Comparison of ENCODE assay signal across 22 cellular contexts in genomic region chr7:1444925-1445322, GRCh38. TPM values are rescaled to one million over a fixed set of nuclear protein-coding genes. Genes with fewer than 3 reads are reported as not detected.
A peak's percentile ranks its signal among the peaks of the same experiment; 100 is the strongest.
DNase-seq lines count a peak whose midpoint lies in the region; ATAC-seq, FAIRE-seq and TF ChIP-seq lines count a peak whose summit lies in the region.
"Had no signal": no experiment of that assay in that cellular context is flagged by ENCODE, and none has a peak within 500 bp of the region (broad histone marks: within the 10 kb centered on the region; RNA-seq: fewer than 3 reads in every experiment).

No MANE protein-coding gene starts in this region.

- H3K4me2 ChIP-seq in HepG2 (ENCODE audit: low read depth, low read length) (no peak overlapping the region), K562 (ENCODE audit: insufficient read depth, low read length) (no peak overlapping the region), neuronal stem cell (ENCODE audit: insufficient read depth, low read length, poor library complexity, severe bottlenecking) (no peak overlapping the region)
- H3K4me2 ChIP-seq: A549; BLaER1 treated with 17β-estradiol and CSF1 and Interleukin-3, amounts not matched to agents 10 nM and 100 nM had no signal

- FAIRE-seq in HepG2 (lab: Jason Lieb, UNC) (no peak), K562 (lab: Jason Lieb, UNC) (no peak), urothelium cell line (lab: Jason Lieb, UNC) (peak; percentile 23)
- FAIRE-seq: A549, D721Med, G401.6, GM12891 had no signal

- no peaks in the 10 kb centered on the region for H4K20me1 ChIP-seq in HepG2 (ENCODE audit: insufficient read depth, low read length)
- no peaks in the 10 kb centered on the region; the same call in 1 of the 2 replicates for H4K20me1 ChIP-seq in K562 (replicated peaks; ENCODE audit: control insufficient read depth, insufficient read depth, low read length)

- no peaks in the 10 kb centered on the region for H3K79me1 ChIP-seq in neuronal stem cell (ENCODE audit: low read depth, low read length)

- H3K27ac ChIP-seq in HepG2 (ENCODE audit: extremely low read length, insufficient read depth, low read length), result no peak overlapping the region
- H3K27ac ChIP-seq in right lobe of liver, result no peak overlapping the region
- no peak overlapping the region for H3K27ac ChIP-seq in K562 (ENCODE audit: extremely low read depth, low read depth, low read length)
- no peak overlapping the region for H3K27ac ChIP-seq in neuronal stem cell (replicated peaks; ENCODE audit: low read length)
- H3K27ac ChIP-seq: 22Rv1; BLaER1 treated with 17β-estradiol and CSF1 and Interleukin-3, amounts not matched to agents 10 nM and 100 nM; C4-2B had no signal

- TF ChIP-seq RAD21 in HepG2 (CRISPR knock-in tag; IDR thresholded peaks at IDR 0.05), result no peak
- no peak for TF ChIP-seq RAD21 in K562 (CRISPR knock-in tag; conservative IDR thresholded peaks at IDR 0.05 in 1 of 2, IDR thresholded peaks at IDR 0.05 in 1 of 2)

- H3K4ac ChIP-seq in neuronal stem cell (ENCODE audit: low read length), result no peak overlapping the region

- H3K9me1 ChIP-seq in K562 (ENCODE audit: control insufficient read depth, insufficient read depth, low read length), result no peaks in the 10 kb centered on the region

- H3K27me3 ChIP-seq in HepG2 (ENCODE audit: control insufficient read depth in 1 of 2, insufficient read depth in 2 of 2, low read length in 2 of 2), result no peaks in the 10 kb centered on the region; a peak in 1 of 5 replicates
- H3K27me3 ChIP-seq in right lobe of liver, result no peaks in the 10 kb centered on the region
- H3K27me3 ChIP-seq in K562 (ENCODE audit: control insufficient read depth in 2 of 2, insufficient read depth in 2 of 2, low read length in 2 of 2), result no peaks in the 10 kb centered on the region
- H3K27me3 ChIP-seq in neuronal stem cell (ENCODE audit: control insufficient read depth in 3 of 3, insufficient read depth in 3 of 3, low read depth in 1 of 3, low read length in 3 of 3), result no peaks in the 10 kb centered on the region

- intact Hi-C loops in HepG2 (cut with micrococcal nuclease; ENCODE audit: unreplicated experiment), result no loop called here
- intact Hi-C loops in right lobe of liver (cut with DNase I), result no loop called here
- intact Hi-C loops in K562 (cut with micrococcal nuclease), result no loop called here

- no peak overlapping the region for H3K14ac ChIP-seq in neuronal stem cell (ENCODE audit: low read length)

- DNase-seq in HepG2 (ENCODE audit: low spot score) (no peak), right lobe of liver (no peak), K562 (ENCODE audit: extremely low read depth in 1 of 4, low spot score in 3 of 4) (no peak), neuronal stem cell (ENCODE audit: low spot score) (no peak), urothelium cell line (ENCODE audit: low spot score) (no peak), cerebellar nuclear complex (lab: John Stamatoyannopoulos, UW) (no peak), amniotic stem cell (lab: John Stamatoyannopoulos, UW) (no peak), cerebellum (ENCODE audit: low spot score) (no peak)
- DNase-seq: AML-193; Caco-2; Calu3; CD4-positive, alpha-beta T cell; CD8-positive, alpha-beta T cell; DMS79 treated with DMSO at 0.1 percent for 48 hours; GF-D8 had no signal

- CTCF ChIA-PET in HepG2 (lab: Yijun Ruan, JAX; ENCODE audit: low intra/inter-chr PET ratio, low total read pairs) (no interaction called here), K562 (lab: Yijun Ruan, JAX; ENCODE audit: low intra/inter-chr PET ratio) (no interaction called here)

- no peak for TF ChIP-seq CTCF in HepG2 (CRISPR knock-in tag; IDR thresholded peaks at IDR 0.05)
- TF ChIP-seq CTCF in right lobe of liver (IDR thresholded peaks at IDR 0.05), result no peak
- TF ChIP-seq CTCF in K562 (IDR thresholded peaks at IDR 0.05 in 2 of 3, conservative IDR thresholded peaks at IDR 0.05 in 1 of 3; ENCODE audit: insufficient read depth in 2 of 3, low read depth in 1 of 3, low read length in 3 of 3), result no peak

- H2BK5ac ChIP-seq in neuronal stem cell (ENCODE audit: low read length), result peak overlapping the region; percentile 75

- POLR2A ChIA-PET in HepG2 (lab: Yijun Ruan, JAX) (no interaction called here), K562 (lab: Yijun Ruan, JAX) (interaction anchor here (0.6 kb wide), 1 partner anchor 23 kb away, joined by 3 read pairs; no protein-coding TSS in a partner anchor)

- no peaks in the 10 kb centered on the region for H3K79me2 ChIP-seq in HepG2 (ENCODE audit: insufficient read depth, low read length)
- no peaks in the 10 kb centered on the region; the same call in 1 of the 3 replicates for H3K79me2 ChIP-seq in K562 (ENCODE audit: control insufficient read depth, insufficient read depth, low read length)

- no peak overlapping the region for H2AFZ ChIP-seq in HepG2 (ENCODE audit: low read length)
- H2AFZ ChIP-seq in K562 (ENCODE audit: low read depth, low read length), result no peak overlapping the region
- no peak overlapping the region for H2AFZ ChIP-seq in neuronal stem cell (ENCODE audit: low read length)

- 78% methylated on average over 12 of the region's 24 CpGs for WGBS in HepG2 (ENCODE audit: low lambda C conversion rate)
- WGBS in right lobe of liver (ENCODE audit: insufficient coverage, low coverage, low lambda C conversion rate, missing lambda C conversion rate), result 80% methylated on average over 1 of the region's 24 CpGs
- 94% methylated on average over 22 of the region's 24 CpGs for WGBS in K562 (ENCODE audit: insufficient coverage, low coverage, missing lambda C conversion rate)
- WGBS in neuronal stem cell (ENCODE audit: extremely low coverage in 2 of 2, insufficient read length in 2 of 2, insufficient replicate concordance in 1 of 2), 2 donors, result no CpG with 5 or more reads among the region's 24 CpGs

- no peak overlapping the region for H4K8ac ChIP-seq in neuronal stem cell (ENCODE audit: low read depth, low read length)

- peak overlapping the region; percentile 91 for H2AK5ac ChIP-seq in neuronal stem cell (ENCODE audit: low read depth, low read length)

- H2BK120ac ChIP-seq in neuronal stem cell (ENCODE audit: low read depth, low read length), result no peak overlapping the region

- H3K36me3 ChIP-seq in HepG2 (replicated peaks in 1 of 2; ENCODE audit: control insufficient read depth in 1 of 2, insufficient read depth in 2 of 2, low read length in 2 of 2), result no peaks in the 10 kb centered on the region; a peak in 2 of 5 replicates
- peaks cover 0 to 5% (median 0%) of the 10 kb centered on the region in 4 donors for H3K36me3 ChIP-seq in right lobe of liver
- H3K36me3 ChIP-seq in K562 (ENCODE audit: control insufficient read depth, insufficient read depth, low read length), result peaks cover 75% of the 10 kb centered on the region; the same call in 2 of the 3 replicates
- no peaks in the 10 kb centered on the region for H3K36me3 ChIP-seq in neuronal stem cell (replicated peaks in 1 of 2; ENCODE audit: control insufficient read depth in 2 of 2, insufficient read depth in 2 of 2, low read length in 2 of 2)
- H3K36me3 ChIP-seq: BLaER1 treated with 17β-estradiol and CSF1 and Interleukin-3, amounts not matched to agents 10 nM and 100 nM had no signal

- H2BK15ac ChIP-seq in neuronal stem cell (ENCODE audit: low read length), result peak overlapping the region; percentile 69

- H4K91ac ChIP-seq in neuronal stem cell (ENCODE audit: low read depth, low read length, poor library complexity), result no peak overlapping the region

- no peaks in the 10 kb centered on the region for H3K9me3 ChIP-seq in HepG2 (ENCODE audit: low read length)
- no peaks in the 10 kb centered on the region for H3K9me3 ChIP-seq in right lobe of liver
- H3K9me3 ChIP-seq in K562 (replicated peaks; ENCODE audit: control insufficient read depth, insufficient read depth, low read depth, low read length), result no peaks in the 10 kb centered on the region
- no peaks in the 10 kb centered on the region for H3K9me3 ChIP-seq in neuronal stem cell (replicated peaks in 1 of 2; ENCODE audit: control insufficient read depth in 2 of 2, insufficient read depth in 1 of 2, low read depth in 1 of 2, low read length in 2 of 2)
- H3K9me3 ChIP-seq: A549; BLaER1 treated with 17β-estradiol and CSF1 and Interleukin-3, amounts not matched to agents 10 nM and 100 nM; Caco-2 had no signal

- ATAC-seq in HepG2, result no peak
- ATAC-seq in right lobe of liver, result no peak
- no peak for ATAC-seq in K562
- ATAC-seq: A549; CD8-positive, alpha-beta T cell had no signal

- no peak for TF ChIP-seq EP300 in HepG2 (IDR thresholded peaks at IDR 0.05; ENCODE audit: low read depth in 2 of 2, low read length in 2 of 2)
- no peak for TF ChIP-seq EP300 in HepG2 (CRISPR knock-in tag; IDR thresholded peaks at IDR 0.05; ENCODE audit: borderline replicate concordance)
- no peak for TF ChIP-seq EP300 in K562 (IDR thresholded peaks at IDR 0.05; ENCODE audit: low read length)

- no peak overlapping the region for H3K23ac ChIP-seq in neuronal stem cell (ENCODE audit: low read depth, low read length, poor library complexity)

- H3K9ac ChIP-seq in HepG2 (ENCODE audit: insufficient read depth, low read depth, low read length) (no peak overlapping the region), K562 (ENCODE audit: insufficient read depth in 1 of 2, low read depth in 2 of 2, low read length in 2 of 2) (no peak overlapping the region), neuronal stem cell (ENCODE audit: low read depth, low read length, poor library complexity) (no peak overlapping the region)
- H3K9ac ChIP-seq: BLaER1 treated with 17β-estradiol and CSF1 and Interleukin-3, amounts not matched to agents 10 nM and 100 nM had no signal

- H3K4me1 ChIP-seq in HepG2 (ENCODE audit: insufficient read depth, low read length) (no peaks in the 10 kb centered on the region), right lobe of liver (no peaks in the 10 kb centered on the region), K562 (replicated peaks in 1 of 2; ENCODE audit: control insufficient read depth in 2 of 2, insufficient read depth in 2 of 2, low read length in 2 of 2) (peaks cover 0 to 76% of the 10 kb centered on the region in 2 experiments; a peak in 2 of 5 replicates), neuronal stem cell (ENCODE audit: control insufficient read depth in 2 of 2, insufficient read depth in 1 of 2, low read depth in 1 of 2, low read length in 2 of 2) (no peaks in the 10 kb centered on the region)
- H3K4me1 ChIP-seq: Caco-2 had no signal

- H3K18ac ChIP-seq in neuronal stem cell (ENCODE audit: low read length), result peak overlapping the region; percentile 48

- H3K4me3 ChIP-seq in HepG2 (replicated peaks in 1 of 3; ENCODE audit: insufficient read depth in 1 of 3, low read depth in 2 of 3, low read length in 3 of 3), result no peak overlapping the region
- H3K4me3 ChIP-seq in right lobe of liver, result no peak overlapping the region
- no peak overlapping the region for H3K4me3 ChIP-seq in K562
- no peak overlapping the region for H3K4me3 ChIP-seq in neuronal stem cell (ENCODE audit: low read length in 2 of 2)
- H3K4me3 ChIP-seq: A549; BLaER1 treated with 17β-estradiol and CSF1 and Interleukin-3, amounts not matched to agents 10 nM and 100 nM had no signal

- in situ Hi-C loops in HepG2 (cut with HindIII; ENCODE audit: extremely low pct_ligation_motif_present, low pct_unique_long_range_greater_than_20kb), result no loop called here
- in situ Hi-C loops in K562 (cut with MboI), result no loop called here

- no peak overlapping the region for H2BK12ac ChIP-seq in neuronal stem cell (ENCODE audit: low read length)

- TF ChIP-seq POLR2A in HepG2 (IDR thresholded peaks at IDR 0.05; ENCODE audit: insufficient read depth in 1 of 2, low read depth in 2 of 2, low read length in 2 of 2) (no peak), right lobe of liver (IDR thresholded peaks at IDR 0.05) (no peak), K562 (conservative IDR thresholded peaks at IDR 0.05) (no peak)

- no TSS peak for BruUV-seq in HepG2 (replicated peaks; lab: Mats Ljungman, UMichigan)
- BruUV-seq in K562 (replicated peaks; lab: Mats Ljungman, UMichigan), result no TSS peak

RNA-seq across cellular contexts. Expression of gene MICALL2, which starts 14.3 kb away (rescaled TPM):
- total RNA-seq in HepG2 (2016; rRNA removed; fragmentation: Illumina TruSeq; extraction: Trizol) (1.8 and 5.8 TPM in 2 replicates), right lobe of liver (10 to 100 TPM in 5 of 6 experiments, 1 to 10 TPM in 1; 8.2 to 23.8 (median 13.6) TPM), K562 (2014; rRNA removed) (59.0 and 71.5 TPM in 2 replicates), K562 (2014; rRNA removed; fragmentation: Illumina TruSeq; extraction: Trizol) (6.9 and 9.5 TPM in 2 replicates), K562 (2015; rRNA removed; fragmentation: Illumina TruSeq; extraction: Trizol) (26.9 and 32.7 TPM in 2 replicates), K562 (2021) (102 and 103 TPM in 2 replicates), cerebellum (13.5 TPM)
- 5.5 and 6.3 TPM in 2 replicates for total RNA-seq in HepG2 (2016; cell fraction: cytosol; rRNA removed; fragmentation: Illumina TruSeq; extraction: Trizol; ENCODE audit: low read depth)
- 2.1 and 6.3 TPM in 2 replicates for total RNA-seq in HepG2 (2016; cell fraction: insoluble cytoplasmic fraction; rRNA removed; fragmentation: Illumina TruSeq; extraction: Trizol)
- 2.9 and 3.0 TPM in 2 replicates for total RNA-seq in HepG2 (2016; cell fraction: membrane; rRNA removed; fragmentation: Illumina TruSeq; extraction: Trizol)
- total RNA-seq in HepG2 (2016; cell fraction: nucleus; rRNA removed; fragmentation: Illumina TruSeq; extraction: Trizol), result 7.9 and 10.2 TPM in 2 replicates
- polyA plus RNA-seq in HepG2 (2011; rRNA removed) (12.4 and 15.0 TPM in 2 replicates), K562 (2011; rRNA removed) (17.0 and 42.5 TPM in 2 replicates), K562 (2014; fragmentation: Illumina TruSeq; extraction: Trizol) (13.2 and 29.8 TPM in 2 replicates), K562 (2014; fragmentation: Nextera tagmentation; extraction: Ambion mirVana) (1 to 10 TPM; 1.8 to 2.2 TPM), K562 (2014; rRNA removed) (91.2 and 99.3 TPM in 2 replicates)
- 2.3 and 4.4 TPM in 2 replicates for polyA plus RNA-seq in HepG2 (2011; cell fraction: cytosol; rRNA removed)
- 231 and 294 TPM in 2 replicates for polyA plus RNA-seq in HepG2 (2011; cell fraction: nucleus; rRNA removed)
- 5.9 and 10.1 TPM in 2 replicates for polyA plus RNA-seq in HepG2 (2012)
- 1.1 and 1.7 TPM in 2 replicates for polyA plus RNA-seq in HepG2 (2016; cell fraction: cytosol; fragmentation: Illumina TruSeq; extraction: Trizol; ENCODE audit: low read depth)
- 1.9 and 2.3 TPM in 2 replicates for polyA plus RNA-seq in HepG2 (2016; cell fraction: insoluble cytoplasmic fraction; fragmentation: Illumina TruSeq; extraction: Trizol; ENCODE audit: low read depth)
- 1.3 and 1.7 TPM in 2 replicates for polyA plus RNA-seq in HepG2 (2016; cell fraction: membrane; fragmentation: Illumina TruSeq; extraction: Trizol; ENCODE audit: low read depth)
- polyA plus RNA-seq in HepG2 (2016; cell fraction: nucleus; fragmentation: Illumina TruSeq; extraction: Trizol; ENCODE audit: insufficient read depth, low read depth), result 32.1 and 32.9 TPM in 2 replicates
- 17.6 and 22.4 TPM in 2 replicates for polyA minus RNA-seq in HepG2 (2011; rRNA and poly(A)+ RNA removed; ENCODE audit: low replicate concordance)
- 2.2 and 2.5 TPM in 2 replicates for polyA minus RNA-seq in HepG2 (2011; cell fraction: cytosol; rRNA and poly(A)+ RNA removed)
- 26.2 and 30.8 TPM in 2 replicates for polyA minus RNA-seq in HepG2 (2011; cell fraction: nucleus; rRNA and poly(A)+ RNA removed)
- 266 and 844 TPM in 2 replicates for total RNA-seq in K562 (2011; cell fraction: chromatin; rRNA removed; ENCODE audit: low replicate concordance)
- 502 and 577 TPM in 2 replicates for total RNA-seq in K562 (2011; cell fraction: nucleolus; rRNA removed)
- total RNA-seq in K562 (2011; cell fraction: nucleoplasm; rRNA removed), result 359 and 406 TPM in 2 replicates
- 14.6 and 28.0 TPM in 2 replicates for polyA plus RNA-seq in K562 (2011; cell fraction: cytosol; rRNA removed)
- polyA plus RNA-seq in K562 (2011; cell fraction: nucleus; rRNA removed), result 444 and 528 TPM in 2 replicates
- polyA plus RNA-seq in K562 (2012), result 61.2 and 74.6 TPM in 2 replicates
- polyA minus RNA-seq in K562 (2011; rRNA and poly(A)+ RNA removed), result 53.2 and 57.7 TPM in 2 replicates
- 17.9 and 22.2 TPM in 2 replicates for polyA minus RNA-seq in K562 (2011; cell fraction: cytosol; rRNA and poly(A)+ RNA removed)
- 91.7 and 109 TPM in 2 replicates for polyA minus RNA-seq in K562 (2011; cell fraction: nucleus; rRNA and poly(A)+ RNA removed)
- 9.4 TPM for polyA plus RNA-seq in neuronal stem cell (2013, experiment 1 of 2)
- 10.1 TPM for polyA plus RNA-seq in neuronal stem cell (2013, experiment 2 of 2)

RNA-seq across cellular contexts. Expression of gene INTS1, which starts 59.3 kb away (rescaled TPM):
- total RNA-seq in HepG2 (2016; rRNA removed; fragmentation: Illumina TruSeq; extraction: Trizol), result 17.3 and 29.0 TPM in 2 replicates
- total RNA-seq in HepG2 (2016; cell fraction: cytosol; rRNA removed; fragmentation: Illumina TruSeq; extraction: Trizol; ENCODE audit: low read depth), result 5.1 and 5.5 TPM in 2 replicates
- 10.4 and 29.7 TPM in 2 replicates for total RNA-seq in HepG2 (2016; cell fraction: insoluble cytoplasmic fraction; rRNA removed; fragmentation: Illumina TruSeq; extraction: Trizol)
- total RNA-seq in HepG2 (2016; cell fraction: membrane; rRNA removed; fragmentation: Illumina TruSeq; extraction: Trizol), result 7.6 and 9.1 TPM in 2 replicates
- 41.5 and 48.7 TPM in 2 replicates for total RNA-seq in HepG2 (2016; cell fraction: nucleus; rRNA removed; fragmentation: Illumina TruSeq; extraction: Trizol)
- 13.7 and 18.2 TPM in 2 replicates for polyA plus RNA-seq in HepG2 (2011; rRNA removed)
- 13.7 and 18.1 TPM in 2 replicates for polyA plus RNA-seq in HepG2 (2011; cell fraction: cytosol; rRNA removed)
- polyA plus RNA-seq in HepG2 (2011; cell fraction: nucleus; rRNA removed), result 167 and 254 TPM in 2 replicates
- 20.5 and 22.5 TPM in 2 replicates for polyA plus RNA-seq in HepG2 (2012)
- 3.9 and 4.3 TPM in 2 replicates for polyA plus RNA-seq in HepG2 (2016; cell fraction: cytosol; fragmentation: Illumina TruSeq; extraction: Trizol; ENCODE audit: low read depth)
- polyA plus RNA-seq in HepG2 (2016; cell fraction: insoluble cytoplasmic fraction; fragmentation: Illumina TruSeq; extraction: Trizol; ENCODE audit: low read depth), result 11.9 and 26.2 TPM in 2 replicates
- 6.0 and 6.1 TPM in 2 replicates for polyA plus RNA-seq in HepG2 (2016; cell fraction: membrane; fragmentation: Illumina TruSeq; extraction: Trizol; ENCODE audit: low read depth)
- 118 and 123 TPM in 2 replicates for polyA plus RNA-seq in HepG2 (2016; cell fraction: nucleus; fragmentation: Illumina TruSeq; extraction: Trizol; ENCODE audit: insufficient read depth, low read depth)
- 33.5 and 55.8 TPM in 2 replicates for polyA minus RNA-seq in HepG2 (2011; rRNA and poly(A)+ RNA removed; ENCODE audit: low replicate concordance)
- 18.4 and 23.7 TPM in 2 replicates for polyA minus RNA-seq in HepG2 (2011; cell fraction: cytosol; rRNA and poly(A)+ RNA removed)
- 25.5 and 29.1 TPM in 2 replicates for polyA minus RNA-seq in HepG2 (2011; cell fraction: nucleus; rRNA and poly(A)+ RNA removed)
- total RNA-seq in right lobe of liver, result 10 to 100 TPM; 30.1 to 49.6 (median 41.2) TPM
- total RNA-seq in K562 (2011; cell fraction: chromatin; rRNA removed; ENCODE audit: low replicate concordance), result 67.2 and 276 TPM in 2 replicates
- 199 and 200 TPM in 2 replicates for total RNA-seq in K562 (2011; cell fraction: nucleolus; rRNA removed)
- total RNA-seq in K562 (2011; cell fraction: nucleoplasm; rRNA removed), result 92.5 and 92.7 TPM in 2 replicates
- total RNA-seq in K562 (2014; rRNA removed), result 34.9 and 39.7 TPM in 2 replicates
- 4.1 and 6.8 TPM in 2 replicates for total RNA-seq in K562 (2014; rRNA removed; fragmentation: Illumina TruSeq; extraction: Trizol)
- 19.2 and 20.1 TPM in 2 replicates for total RNA-seq in K562 (2015; rRNA removed; fragmentation: Illumina TruSeq; extraction: Trizol)
- 105 and 119 TPM in 2 replicates for total RNA-seq in K562 (2021)
- 12.0 and 28.0 TPM in 2 replicates for polyA plus RNA-seq in K562 (2011; rRNA removed)
- polyA plus RNA-seq in K562 (2011; cell fraction: cytosol; rRNA removed), result 17.5 and 46.7 TPM in 2 replicates
- 146 and 297 TPM in 2 replicates for polyA plus RNA-seq in K562 (2011; cell fraction: nucleus; rRNA removed)
- 62.7 and 64.6 TPM in 2 replicates for polyA plus RNA-seq in K562 (2012)
- polyA plus RNA-seq in K562 (2014; fragmentation: Illumina TruSeq; extraction: Trizol), result 18.5 and 66.3 TPM in 2 replicates
- 1 to 10 TPM in 1 of 2 experiments, under 1 TPM in 1; 0.34 to 1.7 TPM for polyA plus RNA-seq in K562 (2014; fragmentation: Nextera tagmentation; extraction: Ambion mirVana)
- 46.7 and 55.1 TPM in 2 replicates for polyA plus RNA-seq in K562 (2014; rRNA removed)
- 9.8 and 11.1 TPM in 2 replicates for polyA minus RNA-seq in K562 (2011; rRNA and poly(A)+ RNA removed)
- polyA minus RNA-seq in K562 (2011; cell fraction: cytosol; rRNA and poly(A)+ RNA removed), result 38.7 and 69.3 TPM in 2 replicates
- polyA minus RNA-seq in K562 (2011; cell fraction: nucleus; rRNA and poly(A)+ RNA removed), result 52.6 and 57.9 TPM in 2 replicates
- polyA plus RNA-seq in neuronal stem cell (2013, experiment 1 of 2), result 25.3 TPM
- 24.4 TPM for polyA plus RNA-seq in neuronal stem cell (2013, experiment 2 of 2)
- 31.7 TPM for total RNA-seq in cerebellum

Comparison
In these comparisons a context has a peak if more than half of its experiments do, and no peak if none do; other contexts are left out.
1. Of the 241 proteins assayed by ChIP-seq in both HepG2 and K562: peak only in HepG2: none; only in K562: FIP1L1 and POLR2G; in both: none; in neither: 239.